ENCODE assay signal across 16 cellular contexts in genomic region chr11:134740590-134741342, GRCh38.
"Had no signal": no experiment of that assay in that cellular context is flagged by ENCODE, and none has a peak within 500 bp of the region (broad histone marks: within the 10 kb centered on the region; RNA-seq: fewer than 3 reads in every experiment).

No MANE protein-coding gene starts in this region.

- H3K27ac Mint-ChIP-seq: activated CD8-positive, alpha-beta memory T cell treated with anti-CD3 and anti-CD28 coated beads, Interleukin-2, amount 10 ng/mL, durations not matched to agents 7 days and 5 days; activated naive CD8-positive, alpha-beta T cell; activated T-cell treated with anti-CD3 and anti-CD28 coated beads, Interleukin-2, amount 50 U/mL, for 24 hours; naive thymus-derived CD4-positive, alpha-beta T cell; stimulated activated naive B cell treated with anti-CD40 and anti-IgM and Interleukin-4, amounts not matched to agents 10 μg/mL and 1 μg/mL and 100 μg/mL, for 72 hours; type B pancreatic cell had no signal

- H3K4me3 Mint-ChIP-seq: activated CD8-positive, alpha-beta memory T cell treated with anti-CD3 and anti-CD28 coated beads, Interleukin-2, amount 10 ng/mL, durations not matched to agents 7 days and 5 days; activated naive CD8-positive, alpha-beta T cell; activated T-cell treated with anti-CD3 and anti-CD28 coated beads, Interleukin-2, amount 50 U/mL, for 24 hours; naive thymus-derived CD4-positive, alpha-beta T cell; stimulated activated naive B cell treated with anti-CD40 and anti-IgM and Interleukin-4, amounts not matched to agents 10 μg/mL and 1 μg/mL and 100 μg/mL, for 72 hours; type B pancreatic cell had no signal

- H3K36me3 Mint-ChIP-seq: activated CD8-positive, alpha-beta memory T cell treated with anti-CD3 and anti-CD28 coated beads, Interleukin-2, amount 10 ng/mL, durations not matched to agents 7 days and 5 days; activated naive CD8-positive, alpha-beta T cell; naive thymus-derived CD4-positive, alpha-beta T cell; stimulated activated naive B cell treated with anti-CD40 and anti-IgM and Interleukin-4, amounts not matched to agents 10 μg/mL and 1 μg/mL and 100 μg/mL, for 72 hours; type B pancreatic cell had no signal

- H3K27me3 ChIP-seq: neutrophil, right atrium auricular region had no signal

- H3K27ac ChIP-seq: dorsolateral prefrontal cortex, lower lobe of right lung, neutrophil, right atrium auricular region had no signal

- ATAC-seq: activated CD4-positive, CD25-positive, alpha-beta regulatory T cell treated with anti-CD3 and anti-CD28 coated beads, Interleukin-2, amount 50 U/mL, for 24 hours; activated CD8-positive, alpha-beta memory T cell treated with anti-CD3 and anti-CD28 coated beads, Interleukin-2, amount 10 ng/mL, durations not matched to agents 7 days and 5 days; naive thymus-derived CD4-positive, alpha-beta T cell; stimulated activated naive B cell treated with anti-CD40 and anti-IgM and Interleukin-4, amounts not matched to agents 10 μg/mL and 1 μg/mL and 100 μg/mL, for 72 hours had no signal

- H3K4me1 Mint-ChIP-seq: naive thymus-derived CD4-positive, alpha-beta T cell; stimulated activated naive B cell treated with anti-CD40 and anti-IgM and Interleukin-4, amounts not matched to agents 10 μg/mL and 1 μg/mL and 100 μg/mL, for 72 hours had no signal

- H3K4me3 ChIP-seq: dorsolateral prefrontal cortex, lower lobe of right lung, right atrium auricular region had no signal

- H3K27me3 Mint-ChIP-seq: stimulated activated naive B cell treated with anti-CD40 and anti-IgM and Interleukin-4, amounts not matched to agents 10 μg/mL and 1 μg/mL and 100 μg/mL, for 72 hours had no signal

- H3K9me3 ChIP-seq: lower lobe of right lung, neutrophil had no signal

- H3K36me3 ChIP-seq: lower lobe of right lung, neutrophil, right atrium auricular region had no signal

- H3K9me3 Mint-ChIP-seq: activated T-cell treated with anti-CD3 and anti-CD28 coated beads, Interleukin-2, amount 50 U/mL, for 24 hours; stimulated activated naive B cell treated with anti-CD40 and anti-IgM and Interleukin-4, amounts not matched to agents 10 μg/mL and 1 μg/mL and 100 μg/mL, for 72 hours; type B pancreatic cell had no signal

- DNase-seq: activated CD8-positive, alpha-beta memory T cell treated with anti-CD3 and anti-CD28 coated beads, Interleukin-2, amount 10 ng/mL, durations not matched to agents 7 days and 5 days; activated effector memory CD4-positive, alpha-beta T cell treated with anti-CD3 and anti-CD28 coated beads, Interleukin-2, amount 50 U/mL, for 16 hours; activated T-cell treated with anti-CD3 and anti-CD28 coated beads, Interleukin-2, amount 50 U/mL, for 24 hours; amygdala; dorsolateral prefrontal cortex; hypothalamus; lower lobe of right lung; naive thymus-derived CD4-positive, alpha-beta T cell; stimulated activated CD4-positive, alpha-beta T cell treated with anti-CD3 and anti-CD28 coated beads, Interleukin-1b, Interleukin-23, amount 100 ng/mL, for 48 hours; stimulated activated naive B cell treated with anti-CD40 and anti-IgM and Interleukin-4, amounts not matched to agents 10 μg/mL and 1 μg/mL and 100 μg/mL, for 72 hours; substantia nigra had no signal
